In genomic region chr7:64869121-64869725, GRCh38 we compare ENCODE assay signal across 1 cellular context.
TF ChIP-seq lines count a peak whose summit lies in the region.

No MANE protein-coding gene starts in this region.

TF ChIP-seq in SK-N-SH treated with all-trans-retinoic acid at 6 μM for 48 hours, 23 proteins besides CTCF, POLR2A, EP300 and RAD21 (continued from another document):
- no peak for TF ChIP-seq CREB5 (CRISPR knock-in tag; IDR thresholded peaks at IDR 0.05; ENCODE audit: low read depth)
- TF ChIP-seq RARB (CRISPR knock-in tag; IDR thresholded peaks at IDR 0.05), result no peak
- no peak for TF ChIP-seq TCF4 (CRISPR knock-in tag; IDR thresholded peaks at IDR 0.05; ENCODE audit: borderline replicate concordance)
- no peak for TF ChIP-seq ZC3H10 (CRISPR knock-in tag; IDR thresholded peaks at IDR 0.05)
- TF ChIP-seq BACH2 (CRISPR knock-in tag; IDR thresholded peaks at IDR 0.05; ENCODE audit: borderline replicate concordance), result no peak
- no peak for TF ChIP-seq POU6F1 (CRISPR knock-in tag; IDR thresholded peaks at IDR 0.05; ENCODE audit: borderline replicate concordance, low read depth)
- no peak for TF ChIP-seq OSR1 (CRISPR knock-in tag; IDR thresholded peaks at IDR 0.05)
- TF ChIP-seq ISL1 (CRISPR knock-in tag; IDR thresholded peaks at IDR 0.05), result no peak
